Comparison of ENCODE assay signal across 26 cellular contexts in genomic region chr1:150887018-150887417, GRCh38. TPM values are rescaled to one million over a fixed set of nuclear protein-coding genes. Genes with fewer than 3 reads are reported as not detected.
DNase-seq lines count a peak whose midpoint lies in the region; ATAC-seq and TF ChIP-seq lines count a peak whose summit lies in the region.
"Had no signal": no experiment of that assay in that cellular context is flagged by ENCODE, and none has a peak within 500 bp of the region (broad histone marks: within the 10 kb centered on the region; RNA-seq: fewer than 3 reads in every experiment).

TSS of gene CTXND2 (plus strand) at chr1:150887136. CDS start at chr1:150912315, 25,179 bp downstream.

- H3K27ac Mint-ChIP-seq in activated naive CD8-positive, alpha-beta T cell treated with anti-CD3 and anti-CD28 coated beads, Interleukin-2, amount 50 U/mL, for 24 hours, result peak within 1 kb of the TSS; percentile 20
- H3K27ac Mint-ChIP-seq: activated T-helper 17 cell treated with anti-CD3 and anti-CD28 coated beads, Interleukin-2, amount 50 U/mL, for 72 hours; T-helper 1 cell treated with Interleukin-12 subunit alpha and Interleukin-12 subunit beta and Interleukin-4 antibody, amounts not matched to agents 30 μg/mL and 1 μg/mL, for 36 hours had no signal

- H3K9me3 Mint-ChIP-seq in activated naive CD8-positive, alpha-beta T cell treated with anti-CD3 and anti-CD28 coated beads, Interleukin-2, amount 50 U/mL, for 24 hours, result peaks cover 7% of the 10 kb centered on the region
- H3K9me3 Mint-ChIP-seq: activated T-helper 17 cell treated with anti-CD3 and anti-CD28 coated beads, Interleukin-2, amount 50 U/mL, for 72 hours; neural crest cell; T-helper 1 cell treated with Interleukin-12 subunit alpha and Interleukin-12 subunit beta and Interleukin-4 antibody, amounts not matched to agents 30 μg/mL and 1 μg/mL, for 36 hours had no signal

- H3K4me3 Mint-ChIP-seq in activated naive CD8-positive, alpha-beta T cell treated with anti-CD3 and anti-CD28 coated beads, Interleukin-2, amount 50 U/mL, for 24 hours, result no peak within 1 kb of the TSS
- H3K4me3 Mint-ChIP-seq: activated T-helper 17 cell treated with anti-CD3 and anti-CD28 coated beads, Interleukin-2, amount 50 U/mL, for 72 hours; neural crest cell; T-helper 1 cell treated with Interleukin-12 subunit alpha and Interleukin-12 subunit beta and Interleukin-4 antibody, amounts not matched to agents 30 μg/mL and 1 μg/mL, for 36 hours had no signal

- H3K4me1 Mint-ChIP-seq in activated naive CD8-positive, alpha-beta T cell treated with anti-CD3 and anti-CD28 coated beads, Interleukin-2, amount 50 U/mL, for 24 hours, result peaks cover 54% of the 10 kb centered on the region

- POLR2A ChIA-PET in SK-N-SH (lab: Yijun Ruan, JAX), result no interaction called here

- H3K27ac ChIP-seq in SK-N-SH (ENCODE audit: low read depth in 2 of 2, low read length in 1 of 2) (no peak within 1 kb of the TSS), transverse colon (no peak within 1 kb of the TSS), prostate gland (no peak within 1 kb of the TSS)
- H3K27ac ChIP-seq: colonic mucosa, upper lobe of right lung had no signal

- CTCF ChIA-PET in SK-N-SH (lab: Yijun Ruan, JAX), result interaction anchor here (0.6 to 1.6 kb wide), 2 partner anchors 10 to 35 kb away, joined by 3 to 8 read pairs; no protein-coding TSS in a partner anchor

- no peak for TF ChIP-seq CTCF in SK-N-SH (IDR thresholded peaks at IDR 0.05)
- TF ChIP-seq CTCF in fibroblast of villous mesenchyme (IDR thresholded peaks at IDR 0.05; ENCODE audit: insufficient read depth, low read depth, low read length), result no peak
- TF ChIP-seq CTCF in transverse colon (IDR thresholded peaks at IDR 0.05), result no peak
- TF ChIP-seq CTCF in prostate gland (IDR thresholded peaks at IDR 0.05), result no peak

- H3K4me1 ChIP-seq in SK-N-SH (ENCODE audit: control insufficient read depth in 1 of 2, insufficient read depth in 2 of 2, low read depth in 1 of 2, low read length in 1 of 2) (no peaks in the 10 kb centered on the region), transverse colon (no peaks in the 10 kb centered on the region), prostate gland (replicated peaks) (no peaks in the 10 kb centered on the region)
- H3K4me1 ChIP-seq: colonic mucosa, upper lobe of right lung had no signal

- peak; percentile 44; the same call in 2 of the 3 replicates for ATAC-seq in SK-N-SH treated with all-trans-retinoic acid at 6 μM for 48 hours
- no peak for ATAC-seq in activated naive CD8-positive, alpha-beta T cell treated with anti-CD3 and anti-CD28 coated beads, Interleukin-2, amount 50 U/mL, for 24 hours
- ATAC-seq: activated T-helper 17 cell treated with anti-CD3 and anti-CD28 coated beads, Interleukin-2, amount 50 U/mL, for 72 hours; HCT116; Right ventricle myocardium inferior; upper lobe of right lung had no signal

- in situ Hi-C loops in transverse colon (cut with MboI; ENCODE audit: low pct_ligation_motif_present in 1 of 4, low pct_unique_long_range_greater_than_20kb in 1 of 4, low sequenced_read_pairs in 3 of 4), result no loop called here

- no peak for TF ChIP-seq POLR2A in transverse colon (IDR thresholded peaks at IDR 0.05)
- TF ChIP-seq POLR2A in prostate gland (IDR thresholded peaks at IDR 0.05), result no peak

- H3K9ac ChIP-seq in SK-N-SH, result no peak within 1 kb of the TSS

- no peaks in the 10 kb centered on the region for H4K20me1 ChIP-seq in SK-N-SH (ENCODE audit: insufficient read depth)

- H3K27me3 ChIP-seq in SK-N-SH (ENCODE audit: insufficient read depth) (no peaks in the 10 kb centered on the region), transverse colon (no peaks in the 10 kb centered on the region), prostate gland (replicated peaks; ENCODE audit: insufficient read depth) (no peaks in the 10 kb centered on the region)
- H3K27me3 ChIP-seq: colonic mucosa, upper lobe of right lung had no signal

- H3K4me3 ChIP-seq in SK-N-SH (ENCODE audit: low read depth in 2 of 2, low read length in 1 of 2) (no peak within 1 kb of the TSS), fibroblast of villous mesenchyme (ENCODE audit: low read depth, low read length) (no peak within 1 kb of the TSS), skeletal muscle cell (ENCODE audit: low read depth, low read length) (no peak within 1 kb of the TSS), transverse colon (no peak within 1 kb of the TSS), prostate gland (no peak within 1 kb of the TSS)
- H3K4me3 ChIP-seq: colonic mucosa, upper lobe of right lung had no signal

- H3K36me3 ChIP-seq in SK-N-SH (replicated peaks in 1 of 2; ENCODE audit: control insufficient read depth in 1 of 2, insufficient read depth in 2 of 2, low read length in 1 of 2), result no peaks in the 10 kb centered on the region
- no peaks in the 10 kb centered on the region for H3K36me3 ChIP-seq in transverse colon
- H3K36me3 ChIP-seq in prostate gland, result no peaks in the 10 kb centered on the region
- H3K36me3 ChIP-seq: colonic mucosa, upper lobe of right lung had no signal

- no peaks in the 10 kb centered on the region for H3K79me2 ChIP-seq in SK-N-SH (ENCODE audit: insufficient read depth)

- no peaks in the 10 kb centered on the region for H3K9me2 ChIP-seq in SK-N-SH

- H3F3A ChIP-seq in SK-N-SH (replicated peaks; ENCODE audit: insufficient read depth), result no peaks in the 10 kb centered on the region

- peaks cover 1% of the 10 kb centered on the region for H3K36me3 Mint-ChIP-seq in activated naive CD8-positive, alpha-beta T cell treated with anti-CD3 and anti-CD28 coated beads, Interleukin-2, amount 50 U/mL, for 24 hours (ENCODE audit: low read depth)

- H2AFZ ChIP-seq in SK-N-SH (ENCODE audit: low read depth), result no peak within 1 kb of the TSS

- intact Hi-C loops in transverse colon (cut with DNase I; ENCODE audit: low total_unique reads) (no loop called here), prostate gland (cut with DNase I) (no loop called here)

- 36% methylated on average over 3 of the region's 3 CpGs for WGBS in SK-N-SH (ENCODE audit: low lambda C conversion rate)
- WGBS in transverse colon (ENCODE audit: low coverage in 1 of 2), 2 donors, result 39 to 52% methylated on average over 3 of the region's 3 CpGs
- WGBS in prostate gland, result 19% methylated on average over 3 of the region's 3 CpGs

- no peaks in the 10 kb centered on the region for H3K9me3 ChIP-seq in SK-N-SH
- no peaks in the 10 kb centered on the region for H3K9me3 ChIP-seq in transverse colon
- H3K9me3 ChIP-seq in prostate gland, result no peaks in the 10 kb centered on the region
- H3K9me3 ChIP-seq: colonic mucosa, upper lobe of right lung had no signal

- no peak within 1 kb of the TSS for H3K4me2 ChIP-seq in SK-N-SH

- TF ChIP-seq EP300 in SK-N-SH (IDR thresholded peaks at IDR 0.05; ENCODE audit: borderline replicate concordance in 1 of 2, low read depth in 1 of 2, low read length in 1 of 2), result no peak
- no peak for TF ChIP-seq EP300 in transverse colon (IDR thresholded peaks at IDR 0.05; ENCODE audit: low read depth)

- H3K27me3 Mint-ChIP-seq in activated naive CD8-positive, alpha-beta T cell treated with anti-CD3 and anti-CD28 coated beads, Interleukin-2, amount 50 U/mL, for 24 hours, result no peaks in the 10 kb centered on the region

- no peak for TF ChIP-seq RAD21 in SK-N-SH (IDR thresholded peaks at IDR 0.05; ENCODE audit: low read length)

- no peak for DNase-seq in SK-N-SH
- DNase-seq in activated naive CD8-positive, alpha-beta T cell treated with anti-CD3 and anti-CD28 coated beads, Interleukin-2, amount 50 U/mL, for 24 hours, result no peak
- DNase-seq in fibroblast of villous mesenchyme (ENCODE audit: low read depth), result peak; percentile 38
- peak; percentile 31 for DNase-seq in skeletal muscle cell (ENCODE audit: low read depth)
- no peak for DNase-seq in transverse colon
- no peak for DNase-seq in prostate gland (ENCODE audit: low spot score)
- DNase-seq in activated effector memory CD4-positive, alpha-beta T cell treated with Interleukin-2 at 50 U/mL for 16 hours, result no peak
- DNase-seq: activated CD4-positive, CD25-positive, alpha-beta regulatory T cell; activated CD8-positive, alpha-beta memory T cell treated with anti-CD3 and anti-CD28 coated beads for 24 hours; amniotic stem cell; C1 segment of cervical spinal cord; colonic mucosa; DMS153; Kasumi-1; NCI-H1417 treated with DMSO at 0.1 percent for 48 hours; NK-92 treated with Interleukin-12 subunit alpha and Interleukin-12 subunit beta, amount 100 ng/mL, for 24 hours; retina; stimulated activated naive CD4-positive, alpha-beta T cell treated with Interleukin-2 at 50 U/mL for 16 hours; upper lobe of right lung had no signal

TF ChIP-seq in SK-N-SH treated with all-trans-retinoic acid at 6 μM for 48 hours, 23 proteins besides CTCF, POLR2A, EP300 and RAD21 (continues in another document):
- no peak for TF ChIP-seq ZNF8 (CRISPR knock-in tag; IDR thresholded peaks at IDR 0.05)
- TF ChIP-seq ISL1 (CRISPR knock-in tag; IDR thresholded peaks at IDR 0.05), result no peak
- TF ChIP-seq ZFP30 (CRISPR knock-in tag; IDR thresholded peaks at IDR 0.05), result no peak

TF ChIP-seq in SK-N-SH, 30 proteins besides CTCF, POLR2A, EP300 and RAD21 (continues in another document):
- TF ChIP-seq MAX (IDR thresholded peaks at IDR 0.05; ENCODE audit: low read depth), result no peak
- TF ChIP-seq CHD2 (IDR thresholded peaks at IDR 0.05; ENCODE audit: low read length, partially characterized antibody), result no peak
- no peak for TF ChIP-seq FOXJ3 (CRISPR knock-in tag; IDR thresholded peaks at IDR 0.05)
- no peak for TF ChIP-seq ELF1 (IDR thresholded peaks at IDR 0.05)
- TF ChIP-seq PBX3 (IDR thresholded peaks at IDR 0.05), result no peak
- no peak for TF ChIP-seq SIN3A (IDR thresholded peaks at IDR 0.05; ENCODE audit: borderline replicate concordance, low read depth, low read length)

RNA-seq across cellular contexts. Expression of gene CTXND2, which starts in this region (rescaled TPM):
- polyA plus RNA-seq in SK-N-SH (2012; rRNA removed), result not detected in 2 replicates
- not detected in 2 replicates for polyA plus RNA-seq in SK-N-SH (2012; cell fraction: cytosol; rRNA removed)
- polyA plus RNA-seq in SK-N-SH (2012; cell fraction: nucleus; rRNA removed), result not detected in 2 replicates
- total RNA-seq in fibroblast of villous mesenchyme (not detected in 2 replicates), transverse colon (not detected), prostate gland (1 to 10 TPM in 1 of 2 donors, not detected in 1; 1.4 TPM)
- total RNA-seq: A172; activated T-helper 17 cell treated with anti-CD3 and anti-CD28 coated beads, Interleukin-2, amount 50 U/mL, for 72 hours; colonic mucosa; neural crest cell; Right ventricle myocardium inferior; upper lobe of right lung had no signal

Comparison
In these comparisons a context has a peak if more than half of its experiments do, and no peak if none do; other contexts are left out.
1. Peak in DNase-seq in fibroblast of villous mesenchyme; RNA of the gene not detected or under 1 TPM.